Comparison of ENCODE assay signal across 8 cellular contexts in the genomic region with DNA sequence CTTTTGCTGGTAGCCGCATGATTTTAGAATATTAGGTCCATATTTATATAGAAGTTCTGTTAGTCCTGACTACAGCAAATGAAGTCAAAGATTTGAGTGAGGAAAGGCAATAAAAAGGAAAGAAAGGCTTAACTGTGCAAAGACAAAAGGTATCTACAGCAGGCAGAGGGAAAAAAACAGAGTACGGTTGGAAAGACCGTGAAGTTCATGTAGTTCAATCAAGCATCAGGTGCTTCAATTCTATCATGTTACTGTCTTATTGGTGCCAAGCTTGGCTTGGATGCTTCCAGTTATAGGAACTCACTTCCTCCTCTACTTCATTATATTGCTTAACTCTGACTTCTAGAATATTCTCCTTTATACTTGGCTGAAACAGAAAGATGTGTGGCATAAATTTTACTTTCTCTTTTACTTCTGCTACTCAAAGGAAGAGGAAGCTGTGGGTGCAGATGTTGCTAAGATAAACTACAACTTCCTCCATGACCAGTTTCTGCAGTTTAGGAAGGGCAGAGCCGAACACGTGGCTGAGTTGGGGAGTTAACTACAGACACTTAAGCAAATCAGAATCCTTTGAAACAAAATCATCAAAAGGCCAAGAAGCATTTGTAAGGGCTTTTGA. TPM values are rescaled to one million over a fixed set of nuclear protein-coding genes. Genes with fewer than 3 reads are reported as not detected.
DNase-seq lines count a peak whose midpoint lies in the region; ATAC-seq and TF ChIP-seq lines count a peak whose summit lies in the region.

No MANE protein-coding gene starts in this region.

- H3K4me3 Mint-ChIP-seq in progenitor cell of endocrine pancreas (ENCODE audit: low read depth), result no peak overlapping the region

- peak; percentile 99 for DNase-seq in SKM-1 treated with dmso at 0.1 percent for 144 hours (lab: John Stamatoyannopoulos, UW; ENCODE audit: unreplicated experiment)
- peak in 6 of 7 donors; percentile 21 to 59 (median 36) for DNase-seq in adrenal gland
- no peak for DNase-seq in upper lobe of right lung
- DNase-seq in DMS53 treated with DMSO at 0.1 percent for 48 hours (lab: John Stamatoyannopoulos, UW; ENCODE audit: unreplicated experiment), result no peak
- DNase-seq in progenitor cell of endocrine pancreas (ENCODE audit: low spot score, unreplicated experiment), result no peak

- H3K27me3 ChIP-seq in adrenal gland, result no peaks in the 10 kb centered on the region
- H3K27me3 ChIP-seq in muscle layer of duodenum (ENCODE audit: low read depth, low read length), result no peaks in the 10 kb centered on the region
- no peaks in the 10 kb centered on the region for H3K27me3 ChIP-seq in upper lobe of right lung

- no peak for TF ChIP-seq CTCF in adrenal gland (IDR thresholded peaks at IDR 0.05)
- TF ChIP-seq CTCF in upper lobe of right lung (IDR thresholded peaks at IDR 0.05), result no peak
- no peak for TF ChIP-seq CTCF in progenitor cell of endocrine pancreas (IDR thresholded peaks at IDR 0.05; ENCODE audit: unreplicated experiment)

- H3K36me3 ChIP-seq in adrenal gland (replicated peaks in 1 of 2) (no peaks in the 10 kb centered on the region), muscle layer of duodenum (ENCODE audit: control insufficient read depth in 1 of 2, insufficient read depth in 2 of 2, low read length in 2 of 2) (no peaks in the 10 kb centered on the region), upper lobe of right lung (no peaks in the 10 kb centered on the region)

- no peaks in the 10 kb centered on the region for H3K4me1 ChIP-seq in adrenal gland (replicated peaks in 1 of 2)
- peaks cover 0 to 3% of the 10 kb centered on the region in 2 donors for H3K4me1 ChIP-seq in muscle layer of duodenum (ENCODE audit: control insufficient read depth in 1 of 2, insufficient read depth in 2 of 2, low read length in 2 of 2)
- H3K4me1 ChIP-seq in upper lobe of right lung, result peaks cover 14% of the 10 kb centered on the region

- 43 to 54% (median 51%) methylated on average over 5 of the region's 5 CpGs for WGBS in adrenal gland, 4 donors

- peak overlapping the region in 2 of 5 donors; percentile 14 to 44 for H3K27ac ChIP-seq in adrenal gland
- H3K27ac ChIP-seq in muscle layer of duodenum (ENCODE audit: low read length), result peak overlapping the region; percentile 56
- H3K27ac ChIP-seq in upper lobe of right lung, result peak overlapping the region; percentile 12

- no peaks in the 10 kb centered on the region for H3K9me3 ChIP-seq in adrenal gland (replicated peaks in 1 of 3)
- H3K9me3 ChIP-seq in muscle layer of duodenum (ENCODE audit: control insufficient read depth in 1 of 2, low read length in 2 of 2), result no peaks in the 10 kb centered on the region
- H3K9me3 ChIP-seq in upper lobe of right lung, result no peaks in the 10 kb centered on the region

- intact Hi-C loops in adrenal gland (cut with DNase I), result loop anchor here in 1 of 2 donors (5.0 kb wide), 2 partner anchors 50 to 300 kb away; no protein-coding TSS in a partner anchor
- intact Hi-C loops in upper lobe of right lung (cut with DNase I), result no loop called here

- H3K36me3 Mint-ChIP-seq in progenitor cell of endocrine pancreas (ENCODE audit: insufficient read depth), result no peaks in the 10 kb centered on the region

- H3K9me3 Mint-ChIP-seq in progenitor cell of endocrine pancreas (ENCODE audit: low read depth), result peaks cover 6% of the 10 kb centered on the region

- peaks cover 2% of the 10 kb centered on the region for H3K27me3 Mint-ChIP-seq in progenitor cell of endocrine pancreas

- no peaks in the 10 kb centered on the region for H3K4me1 Mint-ChIP-seq in progenitor cell of endocrine pancreas (ENCODE audit: low read depth)

- no peak for TF ChIP-seq POLR2A in adrenal gland (IDR thresholded peaks at IDR 0.05)

- ATAC-seq in GM18909 (IDR thresholded peaks at IDR 0.05; ENCODE audit: poor library complexity, unreplicated experiment) (peak; percentile 99), HG03039 (IDR thresholded peaks at IDR 0.05; ENCODE audit: unreplicated experiment) (peak; percentile 98), upper lobe of right lung (peak; percentile 93)

- no peak overlapping the region for H3K4me3 ChIP-seq in adrenal gland
- no peak overlapping the region for H3K4me3 ChIP-seq in muscle layer of duodenum (ENCODE audit: low read depth in 1 of 2, low read length in 2 of 2)
- no peak overlapping the region for H3K4me3 ChIP-seq in upper lobe of right lung

- no peak overlapping the region for H3K27ac Mint-ChIP-seq in progenitor cell of endocrine pancreas

RNA-seq across cellular contexts. Expression of a gene that starts 6.7 kb away (rescaled TPM):
- total RNA-seq in adrenal gland (under 1 TPM; 0.19 to 0.77 (median 0.39) TPM), upper lobe of right lung (12.4 TPM), progenitor cell of endocrine pancreas (20.1 and 23.9 TPM in 2 replicates)
- under 1 TPM; 0.07 to 0.44 (median 0.16) TPM for polyA plus RNA-seq in adrenal gland

Comparison
In these comparisons a context has a peak if more than half of its experiments do, and no peak if none do; other contexts are left out.
1. DNase-seq: peak in SKM-1 treated with dmso at 0.1 percent for 144 hours (single experiment) and adrenal gland (6 of 7); none in upper lobe of right lung (single experiment), DMS53 treated with DMSO at 0.1 percent for 48 hours (single experiment) and progenitor cell of endocrine pancreas (single experiment).
2. Peak in every context shown above with its lines, with median percentiles within 50 percentile points of each other: ATAC-seq.